ENCODE assay signal across 9 cellular contexts in the genomic region with DNA sequence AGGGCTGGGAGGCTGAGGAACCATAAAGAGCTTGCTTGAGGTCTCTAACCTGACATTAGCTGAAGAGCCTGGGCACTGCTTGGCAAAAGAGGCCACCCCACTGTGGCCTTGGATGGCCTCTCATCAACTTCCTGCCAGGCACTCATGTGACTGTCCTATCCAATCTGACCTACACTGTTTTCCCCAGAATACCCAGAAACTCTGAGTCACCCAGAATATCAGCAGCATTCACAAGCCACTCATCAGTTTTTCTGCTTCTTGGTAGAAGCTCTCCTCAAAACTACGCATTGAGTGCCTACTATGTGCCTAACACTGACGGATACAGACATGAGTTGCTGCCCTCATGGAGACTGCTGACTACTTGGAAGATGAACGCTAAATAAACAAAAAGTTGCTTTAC. TPM values are rescaled to one million over a fixed set of nuclear protein-coding genes. Genes with fewer than 3 reads are reported as not detected.
DNase-seq lines count a peak whose midpoint lies in the region; ATAC-seq and TF ChIP-seq lines count a peak whose summit lies in the region.
"Had no signal": no experiment of that assay in that cellular context is flagged by ENCODE, and none has a peak within 500 bp of the region (broad histone marks: within the 10 kb centered on the region; RNA-seq: fewer than 3 reads in every experiment).

No MANE protein-coding gene starts in this region.

- H3K27me3 ChIP-seq in right cardiac atrium (ENCODE audit: control insufficient read depth, insufficient read depth) = no peaks in the 10 kb centered on the region

- H3K27me3 Mint-ChIP-seq in progenitor cell of endocrine pancreas = peaks cover 5% of the 10 kb centered on the region
- H3K27me3 Mint-ChIP-seq: activated B cell treated with CpG ODN at 0.5 μM for 24 hours had no signal

- no peak overlapping the region for H3K4me3 Mint-ChIP-seq in progenitor cell of endocrine pancreas (ENCODE audit: low read depth)
- H3K4me3 Mint-ChIP-seq: activated B cell treated with CpG ODN at 0.5 μM for 24 hours had no signal

- no peak overlapping the region for H3K4me3 ChIP-seq in right cardiac atrium (ENCODE audit: low read length)

- no peak for TF ChIP-seq CTCF in progenitor cell of endocrine pancreas (IDR thresholded peaks at IDR 0.05; ENCODE audit: unreplicated experiment)

- intact Hi-C loops in right cardiac atrium (cut with DNase I) = no loop called here

- H3K4me1 Mint-ChIP-seq in progenitor cell of endocrine pancreas (ENCODE audit: low read depth) = peaks cover 20% of the 10 kb centered on the region

- 58% methylated on average over 3 of the region's 3 CpGs for WGBS in right cardiac atrium

- H3K9me3 ChIP-seq in right cardiac atrium (ENCODE audit: control insufficient read depth, low read length) = no peaks in the 10 kb centered on the region

- H3K36me3 Mint-ChIP-seq in progenitor cell of endocrine pancreas (ENCODE audit: insufficient read depth) = no peaks in the 10 kb centered on the region

- H3K27ac ChIP-seq in right cardiac atrium (ENCODE audit: low read length) = no peak overlapping the region

- no peak overlapping the region for H3K27ac Mint-ChIP-seq in progenitor cell of endocrine pancreas
- H3K27ac Mint-ChIP-seq: activated B cell treated with CpG ODN at 0.5 μM for 24 hours had no signal

- H3K9me3 Mint-ChIP-seq in progenitor cell of endocrine pancreas (ENCODE audit: low read depth) = no peaks in the 10 kb centered on the region
- H3K9me3 Mint-ChIP-seq: activated B cell treated with CpG ODN at 0.5 μM for 24 hours had no signal

- peak; percentile 45 to 65 for ATAC-seq in right cardiac atrium
- peak; percentile 73 for ATAC-seq in stimulated activated naive CD8-positive, alpha-beta T cell treated with anti-CD3 and anti-CD28 coated beads, Interleukin-15, Interleukin-2, amounts not matched to agents 100 U/mL and 50 U/mL, for 24 hours

- DNase-seq in stimulated activated CD4-positive, alpha-beta T cell treated with anti-CD3 and anti-CD28 coated beads, Interleukin-15, amount 100 ng/mL, for 24 hours = peak; percentile 21
- no peak for DNase-seq in stimulated activated CD4-positive, alpha-beta T cell treated with anti-CD3 and anti-CD28 coated beads, Interleukin-4, amount 100 ng/mL, for 1 hour
- DNase-seq in activated T-cell treated with anti-CD3 and anti-CD28 coated beads, Interleukin-2, amount 50 U/mL, for 48 hours = peak; percentile 38 to 49
- DNase-seq in right cardiac atrium (peak; percentile 45 to 67 (median 65)), GOT3 (lab: John Stamatoyannopoulos, UW) (no peak), progenitor cell of endocrine pancreas (ENCODE audit: low spot score, unreplicated experiment) (no peak), NCI-H1105 (lab: John Stamatoyannopoulos, UW) (no peak)
- peak; percentile 39 for DNase-seq in stimulated activated naive CD8-positive, alpha-beta T cell treated with anti-CD3 and anti-CD28 coated beads, Interleukin-15, Interleukin-2, amounts not matched to agents 100 U/mL and 50 U/mL, for 24 hours
- DNase-seq: activated B cell treated with CpG ODN at 0.5 μM for 24 hours had no signal

- no peaks in the 10 kb centered on the region for H3K4me1 ChIP-seq in right cardiac atrium (ENCODE audit: control insufficient read depth, insufficient read depth, low read length)

RNA-seq across cellular contexts. Expression of gene NT5C2, which starts 4.1 kb away (rescaled TPM):
- total RNA-seq in right cardiac atrium (10 to 100 TPM; 34.7 to 46.1 (median 39.4) TPM), progenitor cell of endocrine pancreas (131 and 135 TPM in 2 replicates)
- 23.3 TPM for polyA plus RNA-seq in right cardiac atrium

RNA-seq across cellular contexts. Expression of gene RPEL1, which starts 48.5 kb away (rescaled TPM):
- total RNA-seq in right cardiac atrium = not detected
- not detected for polyA plus RNA-seq in right cardiac atrium
- not detected in 2 replicates for total RNA-seq in progenitor cell of endocrine pancreas
- total RNA-seq: activated B cell treated with CpG ODN at 0.5 μM for 24 hours had no signal

Comparison
In these comparisons a context has a peak if more than half of its experiments do, and no peak if none do; other contexts are left out.
1. DNase-seq: peak in stimulated activated CD4-positive, alpha-beta T cell treated with anti-CD3 and anti-CD28 coated beads, Interleukin-15, amount 100 ng/mL, for 24 hours (single experiment), activated T-cell treated with anti-CD3 and anti-CD28 coated beads, Interleukin-2, amount 50 U/mL, for 48 hours (2 of 2), right cardiac atrium (3 of 3) and stimulated activated naive CD8-positive, alpha-beta T cell treated with anti-CD3 and anti-CD28 coated beads, Interleukin-15, Interleukin-2, amounts not matched to agents 100 U/mL and 50 U/mL, for 24 hours (single experiment); none in stimulated activated CD4-positive, alpha-beta T cell treated with anti-CD3 and anti-CD28 coated beads, Interleukin-4, amount 100 ng/mL, for 1 hour (single experiment), GOT3 (single experiment), progenitor cell of endocrine pancreas (single experiment) and NCI-H1105 (single experiment).